In the genomic region with DNA sequence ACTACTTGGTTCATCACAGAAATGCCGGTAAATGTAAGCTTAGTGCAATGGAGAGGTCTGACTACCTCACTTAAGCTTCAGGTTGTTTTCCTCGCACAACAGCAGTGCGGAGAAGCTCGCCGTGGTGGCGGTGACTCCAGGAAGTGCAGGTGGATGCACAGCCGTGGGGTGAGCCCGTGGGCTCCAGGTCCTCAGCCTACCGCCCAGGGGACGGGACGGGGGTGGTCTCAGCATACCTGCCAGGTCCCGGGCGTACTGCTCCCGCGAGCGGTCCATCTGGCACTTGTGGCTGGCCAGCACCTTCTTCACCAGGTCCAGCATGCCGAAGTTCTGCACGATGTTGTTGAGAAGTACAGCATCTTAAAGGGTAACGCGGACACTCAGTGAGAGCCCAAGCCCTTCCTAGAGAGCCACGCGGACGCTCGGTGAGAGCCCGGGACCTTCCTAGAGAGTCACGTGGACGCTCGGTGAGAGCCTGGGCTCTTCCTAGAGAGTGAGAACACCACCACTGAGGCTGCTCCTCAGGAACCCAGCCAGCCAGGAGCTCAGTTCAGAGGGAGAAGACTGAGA, we compare ENCODE assay signal across 36 cellular contexts. TPM values are rescaled to one million over a fixed set of nuclear protein-coding genes. Genes with fewer than 3 reads are reported as not detected.
"Had no signal": no experiment of that assay in that cellular context is flagged by ENCODE, and none has a peak within 500 bp of the region (broad histone marks: within the 10 kb centered on the region; RNA-seq: fewer than 3 reads in every experiment).

No MANE protein-coding gene starts in this region.

- H3K9ac ChIP-seq: KMS-11 had no signal

- H2AFZ ChIP-seq: PC-9 had no signal

- ATAC-seq: activated CD8-positive, alpha-beta memory T cell treated with anti-CD3 and anti-CD28 coated beads, Interleukin-2, amount 10 ng/mL, durations not matched to agents 7 days and 5 days; activated T-cell treated with anti-CD3 and anti-CD28 coated beads, Interleukin-2, amount 50 U/mL, for 72 hours; activated T-helper 17 cell treated with anti-CD3 and anti-CD28 coated beads, Interleukin-2, amount 50 U/mL, for 72 hours; Right ventricle myocardium inferior had no signal

- H3K27me3 ChIP-seq: brain microvascular endothelial cell had no signal

- DNase-seq: activated CD4-positive, alpha-beta memory T cell treated with anti-CD3 and anti-CD28 coated beads, Interleukin-2, amount 10 ng/mL, durations not matched to agents 7 days and 5 days; activated CD4-positive, alpha-beta T cell treated with anti-CD3 and anti-CD28 coated beads for 1 hour; activated CD4-positive, alpha-beta T cell treated with anti-CD3 and anti-CD28 coated beads for 48 hours; activated CD4-positive, CD25-positive, alpha-beta regulatory T cell; activated CD8-positive, alpha-beta memory T cell treated with anti-CD3 and anti-CD28 coated beads for 24 hours; activated CD8-positive, alpha-beta memory T cell treated with anti-CD3 and anti-CD28 coated beads, Interleukin-2, amount 10 ng/mL, durations not matched to agents 7 days and 5 days; activated CD8-positive, alpha-beta memory T cell treated with anti-CD3 and anti-CD28 coated beads, Interleukin-2, amount 50 U/mL, for 48 hours; activated effector memory CD4-positive, alpha-beta T cell treated with anti-CD3 and anti-CD28 coated beads, Interleukin-2, amount 50 U/mL, for 16 hours; activated naive CD4-positive, alpha-beta T cell; activated naive CD4-positive, alpha-beta T cell treated with anti-CD3 and anti-CD28 coated beads, Interleukin-2, amount 50 U/mL, for 16 hours; activated naive CD8-positive, alpha-beta T cell treated with anti-CD3 and anti-CD28 coated beads for 36 hours; activated T-cell treated with anti-CD3 and anti-CD28 coated beads, Interleukin-2, amount 50 U/mL, for 72 hours; amniotic stem cell; brain microvascular endothelial cell; central memory CD4-positive, alpha-beta T cell; MM.1S; MV-4-11; NCI-H1092; NCI-H1436 treated with DMSO at 0.1 percent for 48 hours; NCI-H1694 treated with DMSO at 0.1 percent for 48 hours; NCI-H2029; NCI-H345; NCI-H524 treated with DMSO at 0.1 percent for 48 hours; PC-9; SW 1271; T-helper 1 cell; T-helper 2 cell; T-helper 9 cell; WERI-Rb-1 had no signal

- H3K27ac ChIP-seq: brain microvascular endothelial cell, KMS-11, PC-9, WERI-Rb-1 had no signal

- H3K4me2 ChIP-seq: KMS-11, PC-9 had no signal

- H3K4me3 ChIP-seq: PC-9 had no signal

RNA-seq across cellular contexts. Expression of a gene that starts 44.3 kb away (rescaled TPM):
- total RNA-seq: activated CD4-positive, alpha-beta memory T cell treated with anti-CD3 and anti-CD28 coated beads, Interleukin-2, amount 10 ng/mL, durations not matched to agents 7 days and 5 days; activated CD8-positive, alpha-beta memory T cell treated with anti-CD3 and anti-CD28 coated beads, Interleukin-2, amount 10 ng/mL, durations not matched to agents 7 days and 5 days; activated naive CD8-positive, alpha-beta T cell treated with anti-CD3 and anti-CD28 coated beads for 36 hours; activated T-cell treated with anti-CD3 and anti-CD28 coated beads, Interleukin-2, amount 50 U/mL, for 72 hours; activated T-helper 17 cell treated with anti-CD3 and anti-CD28 coated beads, Interleukin-2, amount 50 U/mL, for 72 hours; aorta; cerebellum; LHCN-M2; NCI-H460; Right ventricle myocardium inferior had no signal
- polyA plus RNA-seq: aorta had no signal

RNA-seq across cellular contexts. Expression of a gene that starts 54.7 kb away (rescaled TPM):
- total RNA-seq: cerebellum had no signal
